In the genomic region with DNA sequence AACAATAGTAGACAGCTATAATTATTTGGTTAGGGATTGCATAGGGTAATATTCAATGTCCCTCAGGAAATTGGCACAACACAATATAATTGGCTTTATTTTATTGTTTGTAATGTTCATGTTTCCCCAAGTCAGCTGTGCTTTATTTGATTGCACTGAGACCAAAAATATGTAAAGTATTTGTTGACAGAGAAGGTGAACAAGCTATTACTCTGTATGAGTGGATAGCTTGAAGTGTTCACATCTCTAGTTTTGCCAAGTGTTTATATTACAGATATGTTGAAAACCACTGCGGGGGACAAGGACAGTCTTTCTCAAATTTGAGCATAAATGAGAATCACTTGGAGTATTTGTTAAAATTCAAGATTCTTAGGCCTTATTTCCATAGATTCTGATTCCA, we compare ENCODE assay signal across 23 cellular contexts.
DNase-seq lines count a peak whose midpoint lies in the region; ATAC-seq and TF ChIP-seq lines count a peak whose summit lies in the region.
"Had no signal": no experiment of that assay in that cellular context is flagged by ENCODE, and none has a peak within 500 bp of the region (broad histone marks: within the 10 kb centered on the region; RNA-seq: fewer than 3 reads in every experiment).

No MANE protein-coding gene starts in this region.

- TF ChIP-seq CTCF in LNCaP clone FGC (IDR thresholded peaks at IDR 0.05; ENCODE audit: control insufficient read depth, extremely low read depth, insufficient read depth) (no peak), left lung (IDR thresholded peaks at IDR 0.05) (no peak), upper lobe of right lung (IDR thresholded peaks at IDR 0.05) (no peak)

- DNase-seq in LNCaP clone FGC (ENCODE audit: low read depth) (peak; percentile 8), NCI-H69 (lab: John Stamatoyannopoulos, UW) (peak; percentile 39), left lung (no peak), upper lobe of right lung (no peak), NCI-H1436 (lab: John Stamatoyannopoulos, UW) (no peak), hippocampal formation (lab: John Stamatoyannopoulos, UW) (no peak)
- DNase-seq in stimulated activated naive CD8-positive, alpha-beta T cell treated with anti-CD3 and anti-CD28 coated beads, Interleukin-15, Interleukin-2, amounts not matched to agents 100 U/mL and 50 U/mL, for 24 hours = no peak
- DNase-seq: ACHN; CD4-positive, alpha-beta T cell; COR-L47; DND-41; GM23248; H9; HFFc6; Kasumi-1; MG63; NCI-H1436 treated with DMSO at 0.1 percent for 48 hours; NCI-H1930; NCI-H2171; NCI-H345; NCI-H526 treated with DMSO at 0.1 percent for 48 hours; SIG-M5 had no signal

- H3K27ac ChIP-seq in left lung (no peak overlapping the region), upper lobe of right lung (no peak overlapping the region)
- H3K27ac ChIP-seq: BLaER1, GM23248 had no signal

- H3K9me3 ChIP-seq in left lung = peaks cover 0 to 6% of the 10 kb centered on the region in 2 donors
- H3K9me3 ChIP-seq in upper lobe of right lung = no peaks in the 10 kb centered on the region
- H3K9me3 ChIP-seq: BLaER1, MG63 had no signal

- intact Hi-C loops in left lung (cut with DNase I) = no loop called here
- intact Hi-C loops in upper lobe of right lung (cut with DNase I) = no loop called here

- H3K4me1 ChIP-seq in left lung (peaks cover 0 to 4% of the 10 kb centered on the region in 2 donors), upper lobe of right lung (no peaks in the 10 kb centered on the region)
- H3K4me1 ChIP-seq: BLaER1 had no signal

- H3K4me3 ChIP-seq in LNCaP clone FGC (ENCODE audit: low read depth, low read length) (no peak overlapping the region), left lung (no peak overlapping the region), upper lobe of right lung (no peak overlapping the region)
- H3K4me3 ChIP-seq: BLaER1, GM23248, MG63 had no signal

- no peaks in the 10 kb centered on the region for H3K36me3 ChIP-seq in left lung
- no peaks in the 10 kb centered on the region for H3K36me3 ChIP-seq in upper lobe of right lung
- H3K36me3 ChIP-seq: BLaER1, MG63 had no signal

- ATAC-seq in left lung (peak; percentile 52), upper lobe of right lung (peak; percentile 38)
- ATAC-seq in stimulated activated naive CD8-positive, alpha-beta T cell treated with anti-CD3 and anti-CD28 coated beads, Interleukin-15, Interleukin-2, amounts not matched to agents 100 U/mL and 50 U/mL, for 24 hours = no peak

- H3K27me3 ChIP-seq in left lung (no peaks in the 10 kb centered on the region), upper lobe of right lung (no peaks in the 10 kb centered on the region)
- H3K27me3 ChIP-seq: BLaER1 had no signal

Comparison
In these comparisons a context has a peak if more than half of its experiments do, and no peak if none do; other contexts are left out.
1. DNase-seq: peak in LNCaP clone FGC (single experiment) and NCI-H69 (single experiment); none in left lung (0 of 2), upper lobe of right lung (single experiment), NCI-H1436 (single experiment), stimulated activated naive CD8-positive, alpha-beta T cell treated with anti-CD3 and anti-CD28 coated beads, Interleukin-15, Interleukin-2, amounts not matched to agents 100 U/mL and 50 U/mL, for 24 hours (single experiment) and hippocampal formation (0 of 2).